Comparison of ENCODE assay signal across 9 cellular contexts in the genomic region with DNA sequence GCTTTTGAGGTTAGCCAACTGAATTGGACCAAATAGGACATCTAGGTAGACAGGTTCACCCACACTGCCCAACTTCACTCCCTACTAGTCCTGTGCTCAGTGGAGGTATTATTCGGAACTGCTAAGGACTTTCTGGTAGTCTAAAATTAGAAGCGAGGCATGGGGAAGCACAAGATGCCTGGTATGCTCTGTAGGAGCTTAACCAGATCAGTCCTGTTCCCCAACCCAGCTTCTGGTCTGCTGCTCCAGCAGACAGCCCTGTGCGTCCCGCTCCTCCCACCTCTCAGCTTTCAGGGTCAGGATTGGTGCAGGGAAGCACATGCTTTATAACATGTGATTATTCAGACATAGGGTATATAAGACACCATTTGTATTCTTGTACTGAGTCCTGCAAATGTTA. TPM values are rescaled to one million over a fixed set of nuclear protein-coding genes. Genes with fewer than 3 reads are reported as not detected.
"Had no signal": no experiment of that assay in that cellular context is flagged by ENCODE, and none has a peak within 500 bp of the region (broad histone marks: within the 10 kb centered on the region; RNA-seq: fewer than 3 reads in every experiment).

No MANE protein-coding gene starts in this region.

- ATAC-seq: GM23338, HCT116, HepG2 had no signal

- H3K27ac Mint-ChIP-seq: GM23338, HFFc6, IgD-negative memory B cell had no signal

- H3K4me3 Mint-ChIP-seq: GM23338, HFFc6, IgD-negative memory B cell had no signal

- DNase-seq: HFFc6, KBM-7 had no signal

- H3K4me3 ChIP-seq: GM23338, HAP-1 had no signal

- H3K36me3 ChIP-seq: HAP-1 had no signal

- H3K9me3 Mint-ChIP-seq: GM23338 had no signal

- H3K27me3 Mint-ChIP-seq: IgD-negative memory B cell had no signal

RNA-seq across cellular contexts. Expression of a gene that starts 31.2 kb away (rescaled TPM):
- total RNA-seq: GM23338, HepG2, HFFc6, HT1080 had no signal
- polyA plus RNA-seq: HepG2, IgD-negative memory B cell had no signal

RNA-seq across cellular contexts. Expression of a gene that starts 51.5 kb away (rescaled TPM):
- total RNA-seq: H1, HepG2, HFFc6, HT1080 had no signal
- polyA plus RNA-seq: GM23338, H1, HepG2, IgD-negative memory B cell had no signal
